ENCODE assay signal across 8 cellular contexts in the genomic region with DNA sequence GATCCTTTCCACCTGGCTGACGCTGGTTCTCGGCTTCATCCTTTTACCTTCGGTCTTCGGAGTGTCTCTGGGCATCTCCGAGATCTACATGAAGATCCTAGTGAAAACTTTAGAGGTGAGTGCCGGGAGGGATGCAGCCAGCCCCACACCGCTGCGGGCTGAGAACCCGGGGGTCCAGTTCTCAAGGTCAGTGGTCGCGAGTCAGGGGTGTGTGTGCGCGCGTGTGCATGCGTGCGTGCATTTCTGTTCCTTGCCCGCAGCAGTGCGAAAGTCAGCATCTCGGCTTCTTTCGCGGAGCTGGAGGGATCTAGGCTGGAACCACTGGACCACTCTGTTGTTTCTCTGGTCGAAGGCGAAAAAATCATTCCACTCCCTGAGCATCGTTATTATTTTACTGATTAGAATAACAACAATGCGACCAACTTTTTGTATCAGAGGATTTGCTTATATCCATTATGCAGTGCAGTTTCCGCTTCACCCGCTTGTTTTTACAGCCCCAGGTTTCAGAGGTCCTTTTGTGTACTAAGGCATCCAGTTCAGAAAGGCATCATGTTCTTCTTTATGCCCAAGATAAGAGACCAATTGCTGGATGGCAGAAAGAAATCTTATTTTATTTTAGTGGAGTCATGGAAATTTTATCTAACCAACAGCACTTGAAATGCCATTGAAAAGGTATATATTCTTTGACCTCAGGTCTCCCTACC. TPM values are rescaled to one million over a fixed set of nuclear protein-coding genes. Genes with fewer than 3 reads are reported as not detected.
DNase-seq lines count a peak whose midpoint lies in the region; ATAC-seq, FAIRE-seq and TF ChIP-seq lines count a peak whose summit lies in the region.

No MANE protein-coding gene starts in this region.

- H3K4me1 ChIP-seq in breast epithelium (no peaks in the 10 kb centered on the region), lung (ENCODE audit: control insufficient read depth in 2 of 2, insufficient read depth in 2 of 2, low read length in 2 of 2) (no peaks in the 10 kb centered on the region), urinary bladder (ENCODE audit: insufficient read depth) (no peaks in the 10 kb centered on the region)

- H3K4me3 Mint-ChIP-seq in activated naive CD4-positive, alpha-beta T cell treated with anti-CD3 and anti-CD28 coated beads, Interleukin-2, amount 10 ng/mL, durations not matched to agents 7 days and 5 days: peak overlapping the region; percentile 76

- H3K4me3 ChIP-seq in breast epithelium (peak overlapping the region; percentile 67 to 79 (median 72)), lung (peak overlapping the region; percentile 61), urinary bladder (ENCODE audit: low read depth, low read length) (peak overlapping the region; percentile 72)

- H3K9me3 ChIP-seq in breast epithelium (no peaks in the 10 kb centered on the region), lung (ENCODE audit: control insufficient read depth in 2 of 2, insufficient read depth in 1 of 2, low read length in 1 of 2) (no peaks in the 10 kb centered on the region)

- FAIRE-seq in RCC 7860 (lab: Jason Lieb, UNC): no peak

- WGBS in lung, 2 donors: 9 to 13% methylated on average over 27 of the region's 27 CpGs
- WGBS in urinary bladder: 9% methylated on average over 27 of the region's 27 CpGs

- H3K36me3 ChIP-seq in breast epithelium (no peaks in the 10 kb centered on the region), lung (ENCODE audit: control insufficient read depth in 2 of 2, insufficient read depth in 2 of 2, low read length in 2 of 2) (no peaks in the 10 kb centered on the region), urinary bladder (ENCODE audit: insufficient read depth) (no peaks in the 10 kb centered on the region)

- no peak for DNase-seq in activated naive CD4-positive, alpha-beta T cell treated with anti-CD3 and anti-CD28 coated beads, Interleukin-2, amount 10 ng/mL, durations not matched to agents 7 days and 5 days
- no peak for DNase-seq in activated naive CD4-positive, alpha-beta T cell (lab: John Stamatoyannopoulos, UW)
- DNase-seq in breast epithelium (ENCODE audit: low spot score in 2 of 2) (no peak), lung (ENCODE audit: low spot score) (no peak), mucosa of gallbladder (ENCODE audit: low spot score) (no peak), RCC 7860 (ENCODE audit: low spot score) (no peak)
- no peak for DNase-seq in stimulated activated CD4-positive, alpha-beta T cell treated with anti-CD3 and anti-CD28 coated beads, Interleukin-4, amount 100 ng/mL, for 1 hour

- H3K36me3 Mint-ChIP-seq in activated naive CD4-positive, alpha-beta T cell treated with anti-CD3 and anti-CD28 coated beads, Interleukin-2, amount 10 ng/mL, durations not matched to agents 7 days and 5 days: no peaks in the 10 kb centered on the region

- TF ChIP-seq POLR2A in breast epithelium (IDR thresholded peaks at IDR 0.05): no peak

- H3K27me3 ChIP-seq in breast epithelium (no peaks in the 10 kb centered on the region), lung (ENCODE audit: control insufficient read depth, insufficient read depth) (no peaks in the 10 kb centered on the region)

- TF ChIP-seq CTCF in breast epithelium (IDR thresholded peaks at IDR 0.05) (no peak), lung (IDR thresholded peaks at IDR 0.05; ENCODE audit: control extremely low read depth, extremely low read depth) (no peak)

- CTCF ChIA-PET in activated naive CD4-positive, alpha-beta T cell treated with anti-CD3 and anti-CD28 coated beads, Interleukin-2, amount 10 ng/mL, durations not matched to agents 7 days and 5 days (lab: Charles Lee): no interaction called here

- H3K27ac ChIP-seq in breast epithelium (peak overlapping the region; percentile 77 to 83), lung (ENCODE audit: low read depth in 1 of 2, low read length in 1 of 2) (peak overlapping the region; percentile 85 to 90), urinary bladder (ENCODE audit: low read depth) (peak overlapping the region; percentile 81)

- intact Hi-C loops in breast epithelium (cut with DNase I; ENCODE audit: low total_unique reads): no loop called here

- H3K27ac Mint-ChIP-seq in activated naive CD4-positive, alpha-beta T cell treated with anti-CD3 and anti-CD28 coated beads, Interleukin-2, amount 10 ng/mL, durations not matched to agents 7 days and 5 days: no peak overlapping the region

- ATAC-seq in lung (ENCODE audit: insufficient read depth, low FRiP score): no peak

- H3K4me1 Mint-ChIP-seq in activated naive CD4-positive, alpha-beta T cell treated with anti-CD3 and anti-CD28 coated beads, Interleukin-2, amount 10 ng/mL, durations not matched to agents 7 days and 5 days: peaks cover 18% of the 10 kb centered on the region

- H3K9me3 Mint-ChIP-seq in activated naive CD4-positive, alpha-beta T cell treated with anti-CD3 and anti-CD28 coated beads, Interleukin-2, amount 10 ng/mL, durations not matched to agents 7 days and 5 days: no peaks in the 10 kb centered on the region

- peaks cover 48% of the 10 kb centered on the region for H3K27me3 Mint-ChIP-seq in activated naive CD4-positive, alpha-beta T cell treated with anti-CD3 and anti-CD28 coated beads, Interleukin-2, amount 10 ng/mL, durations not matched to agents 7 days and 5 days

RNA-seq across cellular contexts. Expression of a gene that starts 0.9 kb away (rescaled TPM):
- total RNA-seq in breast epithelium (1 to 10 TPM; 5.1 to 7.6 (median 5.6) TPM), lung (10 to 100 TPM in 1 of 2 donors, 1 to 10 TPM in 1; 8.6 to 11.6 TPM), urinary bladder (13.8 TPM), mucosa of gallbladder (11.2 TPM)
- polyA plus RNA-seq in lung (1 to 10 TPM; 2.5 to 6.6 TPM), urinary bladder (9.5 TPM)

RNA-seq across cellular contexts. Expression of a gene that starts 51.9 kb away (rescaled TPM):
- 10 to 100 TPM; 13.8 to 17.4 (median 15.4) TPM for total RNA-seq in breast epithelium
- 10 to 100 TPM in 1 of 2 donors, 1 to 10 TPM in 1; 9.4 to 23.4 TPM for total RNA-seq in lung
- 1 to 10 TPM; 4.3 to 5.0 TPM for polyA plus RNA-seq in lung
- total RNA-seq in urinary bladder: 34.0 TPM
- polyA plus RNA-seq in urinary bladder: 13.7 TPM
- 15.5 TPM for total RNA-seq in mucosa of gallbladder
